9 cellular contexts compared by ENCODE assay signal in genomic region chr6:43714311-43715055, GRCh38. TPM values are rescaled to one million over a fixed set of nuclear protein-coding genes. Genes with fewer than 3 reads are reported as not detected.
A peak's percentile ranks its signal among the peaks of the same experiment; 100 is the strongest.
DNase-seq lines count a peak whose midpoint lies in the region; ATAC-seq, FAIRE-seq and TF ChIP-seq lines count a peak whose summit lies in the region.
"Had no signal": no experiment of that assay in that cellular context is flagged by ENCODE, and none has a peak within 500 bp of the region (broad histone marks: within the 10 kb centered on the region; RNA-seq: fewer than 3 reads in every experiment).

No MANE protein-coding gene starts in this region.

- no peaks in the 10 kb centered on the region for H3K27me3 ChIP-seq in endodermal cell (ENCODE audit: control insufficient read depth, insufficient read depth, low read length, poor library complexity, severe bottlenecking)
- no peaks in the 10 kb centered on the region for H3K27me3 ChIP-seq in small intestine (ENCODE audit: control insufficient read depth in 2 of 2, insufficient read depth in 2 of 2, low read length in 2 of 2)
- H3K27me3 ChIP-seq in HAP-1 (ENCODE audit: low read depth), result no peaks in the 10 kb centered on the region

- no peak overlapping the region for H3K4me3 Mint-ChIP-seq in endodermal cell
- no peak overlapping the region for H3K4me3 Mint-ChIP-seq in activated T-cell treated with anti-CD3 and anti-CD28 coated beads, Interleukin-2, amount 50 U/mL, for 72 hours
- H3K4me3 Mint-ChIP-seq: CD8-positive, alpha-beta T cell had no signal

- peak overlapping the region; percentile 17 for H3K27ac Mint-ChIP-seq in endodermal cell
- no peak overlapping the region for H3K27ac Mint-ChIP-seq in activated T-cell treated with anti-CD3 and anti-CD28 coated beads, Interleukin-2, amount 50 U/mL, for 72 hours
- H3K27ac Mint-ChIP-seq: CD8-positive, alpha-beta T cell had no signal

- peaks cover 1% of the 10 kb centered on the region for H3K9me3 Mint-ChIP-seq in endodermal cell
- H3K9me3 Mint-ChIP-seq in activated T-cell treated with anti-CD3 and anti-CD28 coated beads, Interleukin-2, amount 50 U/mL, for 72 hours, result no peaks in the 10 kb centered on the region
- H3K9me3 Mint-ChIP-seq: CD8-positive, alpha-beta T cell had no signal

- DNase-seq in AG08395 (ENCODE audit: low spot score) (peak; percentile 25), endodermal cell (peak; percentile 64), amniotic stem cell (lab: John Stamatoyannopoulos, UW) (no peak), small intestine (no peak), HAP-1 (ENCODE audit: low spot score in 2 of 2) (no peak)
- no peak for DNase-seq in activated T-cell treated with anti-CD3 and anti-CD28 coated beads, Interleukin-2, amount 50 U/mL, for 72 hours
- DNase-seq: CD8-positive, alpha-beta T cell had no signal

- FAIRE-seq in small intestine (lab: Jason Lieb, UNC), result no peak

- no peak for TF ChIP-seq CTCF in endodermal cell (conservative IDR thresholded peaks at IDR 0.05)

- peaks cover 48% of the 10 kb centered on the region for H3K4me1 Mint-ChIP-seq in endodermal cell
- H3K4me1 Mint-ChIP-seq in activated T-cell treated with anti-CD3 and anti-CD28 coated beads, Interleukin-2, amount 50 U/mL, for 72 hours (ENCODE audit: low read depth), result peaks cover 8% of the 10 kb centered on the region

- H3K9me3 ChIP-seq in endodermal cell (ENCODE audit: control insufficient read depth, low read length) (no peaks in the 10 kb centered on the region), small intestine (ENCODE audit: control insufficient read depth, low read depth) (no peaks in the 10 kb centered on the region), HAP-1 (0 out of 2 replicates have a peak, but pooled peaks cover 2% of the 10 kb centered on the region)

- H3K27me3 Mint-ChIP-seq in endodermal cell (ENCODE audit: insufficient read depth), result no peaks in the 10 kb centered on the region
- H3K27me3 Mint-ChIP-seq in activated T-cell treated with anti-CD3 and anti-CD28 coated beads, Interleukin-2, amount 50 U/mL, for 72 hours (ENCODE audit: low read depth), result peaks cover 19% of the 10 kb centered on the region

- in situ Hi-C loops in HAP-1 (cut with MboI; ENCODE audit: low sequenced_read_pairs), result no loop called here

- H3K36me3 Mint-ChIP-seq in endodermal cell (ENCODE audit: low read depth), result no peaks in the 10 kb centered on the region
- H3K36me3 Mint-ChIP-seq in activated T-cell treated with anti-CD3 and anti-CD28 coated beads, Interleukin-2, amount 50 U/mL, for 72 hours (ENCODE audit: insufficient read depth in 2 of 2), result no peaks in the 10 kb centered on the region
- H3K36me3 Mint-ChIP-seq: CD8-positive, alpha-beta T cell had no signal

- peak; percentile 22 for ATAC-seq in GM19463 (IDR thresholded peaks at IDR 0.05; ENCODE audit: unreplicated experiment)
- peak; percentile 4 for ATAC-seq in HG03378 (IDR thresholded peaks at IDR 0.05; ENCODE audit: unreplicated experiment)
- ATAC-seq in activated T-cell treated with anti-CD3 and anti-CD28 coated beads, Interleukin-2, amount 50 U/mL, for 72 hours (replicated peaks in 1 of 2), result no peak
- ATAC-seq: CD8-positive, alpha-beta T cell had no signal

- H3K9ac ChIP-seq in endodermal cell (ENCODE audit: extremely low read depth, low read length, poor library complexity, severe bottlenecking), result no peak overlapping the region

- H3K27ac ChIP-seq in endodermal cell (ENCODE audit: low read depth, low read length) (no peak overlapping the region), small intestine (ENCODE audit: low read depth in 1 of 2, low read length in 1 of 2) (peak overlapping the region in 1 of 2 donors; percentile 59)

- H3K36me3 ChIP-seq in endodermal cell (ENCODE audit: control insufficient read depth, insufficient read depth, low read length) (no peaks in the 10 kb centered on the region), small intestine (ENCODE audit: control insufficient read depth in 2 of 2, insufficient read depth in 2 of 2, low read length in 2 of 2) (no peaks in the 10 kb centered on the region), HAP-1 (replicated peaks) (no peaks in the 10 kb centered on the region)

- H3K4me1 ChIP-seq in endodermal cell (ENCODE audit: control insufficient read depth, insufficient read depth, low read length) (peaks cover 12% of the 10 kb centered on the region), small intestine (ENCODE audit: control insufficient read depth in 2 of 2, insufficient read depth in 1 of 2, low read depth in 1 of 2, low read length in 1 of 2) (peaks cover 0 to 3% of the 10 kb centered on the region in 2 donors), HAP-1 (peaks cover 3% of the 10 kb centered on the region)

- WGBS in endodermal cell (ENCODE audit: insufficient coverage in 1 of 2, insufficient read length in 1 of 2), 2 experiments, result 78 to 87% methylated on average over 5 to 9 of the region's 9 CpGs
- WGBS in small intestine, 3 donors, result 64 to 67% (median 64%) methylated on average over 9 of the region's 9 CpGs

- H3K4me3 ChIP-seq in endodermal cell (ENCODE audit: low read length) (no peak overlapping the region), small intestine (ENCODE audit: low read depth in 1 of 2, low read length in 2 of 2) (no peak overlapping the region), HAP-1 (no peak overlapping the region)

RNA-seq across cellular contexts. Expression of gene MRPS18A, which starts 26.9 kb away (rescaled TPM):
- total RNA-seq in endodermal cell, result 10 to 100 TPM; 53.6 to 58.8 TPM
- 50.7 TPM for polyA plus RNA-seq in endodermal cell (2013, experiment 1 of 2)
- polyA plus RNA-seq in endodermal cell (2013, experiment 2 of 2), result 50.8 TPM
- 10 to 100 TPM; 60.1 to 69.7 TPM for total RNA-seq in activated T-cell treated with anti-CD3 and anti-CD28 coated beads, Interleukin-2, amount 50 U/mL, for 72 hours
- 100 to 1,000 TPM in 1 of 3 donors, 10 to 100 TPM in 2; 63.7 to 107 (median 66.5) TPM for polyA plus RNA-seq in small intestine

RNA-seq across cellular contexts. Expression of gene VEGFA, which starts 55.5 kb away (rescaled TPM):
- total RNA-seq in endodermal cell, result 100 to 1,000 TPM; 163 to 254 TPM
- polyA plus RNA-seq in endodermal cell (2013, experiment 1 of 2), result 129 TPM
- polyA plus RNA-seq in endodermal cell (2013, experiment 2 of 2), result 99.2 TPM
- 10 to 100 TPM; 65.2 to 67.1 TPM for total RNA-seq in activated T-cell treated with anti-CD3 and anti-CD28 coated beads, Interleukin-2, amount 50 U/mL, for 72 hours
- polyA plus RNA-seq in small intestine, result 100 to 1,000 TPM; 100 to 144 (median 107) TPM

Comparison
In these comparisons a context has a peak if more than half of its experiments do, and no peak if none do; other contexts are left out.
1. DNase-seq: peak in AG08395 (single experiment) and endodermal cell (single experiment); none in activated T-cell treated with anti-CD3 and anti-CD28 coated beads, Interleukin-2, amount 50 U/mL, for 72 hours (0 of 2), amniotic stem cell (single experiment), small intestine (single experiment) and HAP-1 (0 of 2).
2. ATAC-seq: peak in GM19463 (single experiment) and HG03378 (single experiment); none in activated T-cell treated with anti-CD3 and anti-CD28 coated beads, Interleukin-2, amount 50 U/mL, for 72 hours (0 of 2).